1 cellular context compared by ENCODE assay signal in the genomic region with DNA sequence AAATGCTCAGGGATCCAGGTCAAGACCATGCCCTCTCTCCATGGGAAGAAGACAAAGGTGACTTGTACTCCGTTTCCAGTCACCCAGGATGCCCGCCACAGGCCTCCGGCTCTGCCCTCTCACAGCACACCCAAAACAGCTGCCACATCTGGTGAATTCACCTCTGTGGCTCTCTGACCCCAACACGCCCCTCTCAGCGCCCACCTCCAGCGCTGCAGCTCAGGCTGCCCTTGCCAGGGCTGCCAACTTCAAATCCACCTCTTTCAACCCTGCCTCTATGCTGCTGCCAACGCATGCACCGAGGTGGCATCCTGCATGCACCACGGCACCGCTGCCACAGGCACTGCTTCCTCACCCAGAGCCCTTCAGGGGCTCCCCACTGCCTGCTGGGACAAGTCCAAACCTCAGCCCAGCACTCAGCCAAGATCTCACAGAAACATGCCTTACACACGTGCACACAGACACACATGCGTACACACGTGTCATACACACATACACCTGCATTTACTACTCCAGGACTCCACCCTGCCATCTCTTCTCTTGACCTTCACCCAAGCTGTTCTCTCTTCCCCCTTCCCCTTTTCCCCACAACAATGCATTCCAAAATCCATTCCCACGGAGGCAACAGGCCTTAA.
TF ChIP-seq lines count a peak whose summit lies in the region.

No MANE protein-coding gene starts in this region.

TF ChIP-seq in WTC11, 78 proteins besides CTCF, POLR2A, EP300 and RAD21 (continued from another document):
- no peak for TF ChIP-seq ZNF281 (CRISPR knock-in tag; IDR thresholded peaks at IDR 0.05)
- TF ChIP-seq PRDM15 (CRISPR knock-in tag; IDR thresholded peaks at IDR 0.05) = no peak
- TF ChIP-seq ZNF232 (CRISPR knock-in tag; IDR thresholded peaks at IDR 0.05) = no peak
- TF ChIP-seq ATF1 (CRISPR knock-in tag; IDR thresholded peaks at IDR 0.05) = no peak
- no peak for TF ChIP-seq CREB1 (CRISPR knock-in tag; IDR thresholded peaks at IDR 0.05)
- no peak for TF ChIP-seq MLX (CRISPR knock-in tag; IDR thresholded peaks at IDR 0.05)
- no peak for TF ChIP-seq PRRX2 (CRISPR knock-in tag; IDR thresholded peaks at IDR 0.05)
- TF ChIP-seq ZNF416 (CRISPR knock-in tag; IDR thresholded peaks at IDR 0.05) = no peak
- TF ChIP-seq E2F4 (CRISPR knock-in tag; IDR thresholded peaks at IDR 0.05; ENCODE audit: borderline replicate concordance, low read depth) = no peak
- no peak for TF ChIP-seq IRF2 (CRISPR knock-in tag; IDR thresholded peaks at IDR 0.05; ENCODE audit: borderline replicate concordance, low read depth)
